Comparison of ENCODE assay signal across 22 cellular contexts in genomic region chr12:132049876-132050275, GRCh38.
"Had no signal": no experiment of that assay in that cellular context is flagged by ENCODE, and none has a peak within 500 bp of the region (broad histone marks: within the 10 kb centered on the region; RNA-seq: fewer than 3 reads in every experiment).

No MANE protein-coding gene starts in this region.

- H3K27me3 ChIP-seq: testis, transverse colon, uterus had no signal

- H3K27ac Mint-ChIP-seq: natural killer cell treated with Interleukin-12 subunit alpha and Interleukin-12 subunit beta and Interleukin-15 and Interleukin-18, amount 100 ng/mL, for 72 hours had no signal

- DNase-seq: activated CD4-positive, alpha-beta T cell treated with anti-CD3 and anti-CD28 coated beads for 48 hours; activated CD4-positive, alpha-beta T cell treated with anti-CD3 and anti-CD28 coated beads, Interleukin-2, amount 50 U/mL, for 48 hours; activated CD8-positive, alpha-beta memory T cell treated with anti-CD3 and anti-CD28 coated beads for 24 hours; activated gamma-delta T cell treated with Interleukin-2 at 50 U/mL for 16 hours; activated naive CD4-positive, alpha-beta T cell treated with anti-CD3 and anti-CD28 coated beads, Interleukin-2, amount 50 U/mL, for 16 hours; dermis blood vessel endothelial cell; effector CD4-positive, alpha-beta T cell; glutamatergic neuron; islet precursor cell; left cardiac atrium; left ventricle myocardium superior; mucosa of descending colon; right cardiac atrium; stimulated activated naive CD8-positive, alpha-beta T cell treated with anti-CD3 and anti-CD28 coated beads, Interleukin-15, Interleukin-2, amounts not matched to agents 100 U/mL and 50 U/mL, for 24 hours; testis; transverse colon; uterus had no signal

- H3K36me3 ChIP-seq: uterus had no signal

- H3K4me3 Mint-ChIP-seq: natural killer cell treated with Interleukin-12 subunit alpha and Interleukin-12 subunit beta and Interleukin-15 and Interleukin-18, amount 100 ng/mL, for 72 hours had no signal

- H3K27ac ChIP-seq: testis, transverse colon, uterus had no signal

- H3K9me3 Mint-ChIP-seq: natural killer cell treated with Interleukin-12 subunit alpha and Interleukin-12 subunit beta and Interleukin-15 and Interleukin-18, amount 100 ng/mL, for 72 hours had no signal

- FAIRE-seq: colon, endometrium, frontal cortex had no signal

- H3K9me3 ChIP-seq: mucosa of descending colon, testis, transverse colon, uterus had no signal

- H3K4me3 ChIP-seq: mucosa of descending colon, testis, transverse colon, uterus had no signal

- ATAC-seq: activated CD4-positive, CD25-positive, alpha-beta regulatory T cell treated with anti-CD3 and anti-CD28 coated beads, Interleukin-2, amount 50 U/mL, for 24 hours; left cardiac atrium; left ventricle myocardium superior; mucosa of descending colon; right cardiac atrium; stimulated activated naive CD8-positive, alpha-beta T cell treated with anti-CD3 and anti-CD28 coated beads, Interleukin-15, Interleukin-2, amounts not matched to agents 100 U/mL and 50 U/mL, for 24 hours had no signal

- H3K27me3 Mint-ChIP-seq: natural killer cell treated with Interleukin-12 subunit alpha and Interleukin-12 subunit beta and Interleukin-15 and Interleukin-18, amount 100 ng/mL, for 72 hours had no signal

- H3K4me1 ChIP-seq: testis, transverse colon, uterus had no signal
